In genomic region chr11:47409440-47410403, GRCh38 we compare ENCODE assay signal across 1 cellular context.
TF ChIP-seq lines count a peak whose summit lies in the region.

No MANE protein-coding gene starts in this region.

TF ChIP-seq in A549, 52 proteins besides CTCF, POLR2A, EP300 and RAD21 (continued from another document):
- no peak for TF ChIP-seq ESRRA (IDR thresholded peaks at IDR 0.05; ENCODE audit: borderline replicate concordance, low read length)
- no peak for TF ChIP-seq MAX (IDR thresholded peaks at IDR 0.05)
- TF ChIP-seq BCL3 (IDR thresholded peaks at IDR 0.05): no peak
- TF ChIP-seq SMC3 (IDR thresholded peaks at IDR 0.05): no peak
- no peak for TF ChIP-seq POLR2AphosphoS2 (conservative IDR thresholded peaks at IDR 0.05; ENCODE audit: low read length)
